Comparison of ENCODE assay signal across 8 cellular contexts in genomic region chr11:33868646-33869461, GRCh38. TPM values are rescaled to one million over a fixed set of nuclear protein-coding genes. Genes with fewer than 3 reads are reported as not detected.
DNase-seq lines count a peak whose midpoint lies in the region; ATAC-seq, FAIRE-seq and TF ChIP-seq lines count a peak whose summit lies in the region.

No MANE protein-coding gene starts in this region.

- peak overlapping the region; percentile 76 for H3K4me3 ChIP-seq in A549
- peak overlapping the region; percentile 12 to 73 (median 38) for H3K4me3 ChIP-seq in keratinocyte (ENCODE audit: control insufficient read depth in 2 of 3, extremely low read depth in 1 of 3, insufficient read depth in 2 of 3, low read depth in 1 of 3, low read length in 3 of 3)
- peak overlapping the region; percentile 33 to 75 for H3K4me3 ChIP-seq in stomach smooth muscle (ENCODE audit: low read length in 2 of 2)

- 30% methylated on average over 25 of the region's 68 CpGs for WGBS in A549 (ENCODE audit: missing lambda C conversion rate)

- H3K36me3 Mint-ChIP-seq in activated naive CD8-positive, alpha-beta T cell treated with anti-CD3 and anti-CD28 coated beads, Interleukin-2, amount 50 U/mL, for 24 hours (ENCODE audit: low read depth) = no peaks in the 10 kb centered on the region

- H3K9ac ChIP-seq in keratinocyte (ENCODE audit: control insufficient read depth, extremely low read depth, insufficient read depth, low read length) (no peak overlapping the region), stomach smooth muscle (ENCODE audit: low read length in 2 of 2) (peak overlapping the region in 1 of 2 donors; percentile 4)

- H3K9me3 ChIP-seq in A549 (no peaks in the 10 kb centered on the region), keratinocyte (ENCODE audit: control insufficient read depth, low read depth, low read length) (no peaks in the 10 kb centered on the region), stomach smooth muscle (ENCODE audit: control insufficient read depth in 2 of 2, low read length in 2 of 2) (no peaks in the 10 kb centered on the region)

- no peak overlapping the region for H3K27ac Mint-ChIP-seq in activated naive CD8-positive, alpha-beta T cell treated with anti-CD3 and anti-CD28 coated beads, Interleukin-2, amount 50 U/mL, for 24 hours

- H4K20me1 ChIP-seq in keratinocyte (ENCODE audit: control insufficient read depth, extremely low read depth, insufficient read depth, low read length) = no peaks in the 10 kb centered on the region

- CTCF ChIA-PET in A549 (lab: Yijun Ruan, JAX) = interaction anchor here (1.1 to 4.8 kb wide), 6 partner anchors 10 to 119 kb away, joined by 3 to 28 read pairs (median 5); no protein-coding TSS in a partner anchor

- no peaks in the 10 kb centered on the region for H3K36me3 ChIP-seq in keratinocyte (ENCODE audit: control insufficient read depth in 2 of 2, extremely low read depth in 1 of 2, insufficient read depth in 2 of 2, low read length in 2 of 2)
- no peaks in the 10 kb centered on the region for H3K36me3 ChIP-seq in stomach smooth muscle (ENCODE audit: control insufficient read depth in 2 of 2, insufficient read depth in 2 of 2, low read length in 2 of 2)

- H2AFZ ChIP-seq in keratinocyte (ENCODE audit: control insufficient read depth, low read length) = no peak overlapping the region

- peaks cover 75% of the 10 kb centered on the region for H3K27me3 Mint-ChIP-seq in activated naive CD8-positive, alpha-beta T cell treated with anti-CD3 and anti-CD28 coated beads, Interleukin-2, amount 50 U/mL, for 24 hours

- no peaks in the 10 kb centered on the region for H3K9me1 ChIP-seq in keratinocyte (ENCODE audit: control insufficient read depth, extremely low read depth, insufficient read depth, low read length)

- H3K4me1 ChIP-seq in A549 = 0 out of 3 replicates have a peak, but pooled peaks cover 6% of the 10 kb centered on the region
- H3K4me1 ChIP-seq in keratinocyte (ENCODE audit: control insufficient read depth, extremely low read depth, insufficient read depth, low read length) = peaks cover 4% of the 10 kb centered on the region
- peaks cover 10% of the 10 kb centered on the region for H3K4me1 ChIP-seq in stomach smooth muscle (ENCODE audit: control insufficient read depth, insufficient read depth, low read length)

- no peak for FAIRE-seq in A549 (lab: Jason Lieb, UNC)
- FAIRE-seq in keratinocyte (lab: Jason Lieb, UNC) = no peak

- no peaks in the 10 kb centered on the region for H3K79me2 ChIP-seq in keratinocyte (ENCODE audit: control insufficient read depth, insufficient read depth, low read length)

- no peak for TF ChIP-seq EP300 in A549 (IDR thresholded peaks at IDR 0.05)

- dilution Hi-C loops in keratinocyte (cut with MboI; ENCODE audit: extremely low pct_ligation_motif_present, low sequenced_read_pairs) = no loop called here

- peaks cover 16% of the 10 kb centered on the region for H3K4me1 Mint-ChIP-seq in activated naive CD8-positive, alpha-beta T cell treated with anti-CD3 and anti-CD28 coated beads, Interleukin-2, amount 50 U/mL, for 24 hours

- H3K4me2 ChIP-seq in A549 (peak overlapping the region; percentile 79), keratinocyte (ENCODE audit: control insufficient read depth, extremely low read depth, insufficient read depth, low read depth, low read length) (peak overlapping the region; percentile 95)

- POLR2A ChIA-PET in A549 (lab: Yijun Ruan, JAX) = no interaction called here

- peak overlapping the region; percentile 49 for H3K4me3 Mint-ChIP-seq in activated naive CD8-positive, alpha-beta T cell treated with anti-CD3 and anti-CD28 coated beads, Interleukin-2, amount 50 U/mL, for 24 hours

- no peak for TF ChIP-seq POLR2A in A549 (IDR thresholded peaks at IDR 0.05; ENCODE audit: low read length)

- H3K27me3 ChIP-seq in keratinocyte (ENCODE audit: control insufficient read depth, extremely low read depth, insufficient read depth, low read length) (peaks cover 45% of the 10 kb centered on the region), stomach smooth muscle (ENCODE audit: control insufficient read depth in 1 of 2, insufficient read depth in 2 of 2, low read length in 2 of 2) (peaks cover 13 to 23% of the 10 kb centered on the region in 2 donors)

- peak; percentile 34 to 37; a peak in 5 of 6 replicates for ATAC-seq in A549
- ATAC-seq in GM19455 (IDR thresholded peaks at IDR 0.05; ENCODE audit: unreplicated experiment) = peak; percentile 25
- ATAC-seq in activated naive CD8-positive, alpha-beta T cell treated with anti-CD3 and anti-CD28 coated beads, Interleukin-2, amount 50 U/mL, for 24 hours = no peak
- no peak for ATAC-seq in GM19463 (IDR thresholded peaks at IDR 0.05; ENCODE audit: unreplicated experiment)

- H3K9me3 Mint-ChIP-seq in activated naive CD8-positive, alpha-beta T cell treated with anti-CD3 and anti-CD28 coated beads, Interleukin-2, amount 50 U/mL, for 24 hours = no peaks in the 10 kb centered on the region

- TF ChIP-seq CTCF in A549 (IDR thresholded peaks at IDR 0.05) = no peak
- TF ChIP-seq CTCF in keratinocyte (optimal IDR thresholded peaks at IDR 0.05 in 1 of 3, IDR thresholded peaks at IDR 0.05 in 1 of 3, conservative IDR thresholded peaks at IDR 0.05 in 1 of 3; ENCODE audit: extremely low read depth in 1 of 3, insufficient read depth in 2 of 3, low read length in 3 of 3) = no peak

- no peak for DNase-seq in A549 (ENCODE audit: low read depth in 1 of 2, low spot score in 1 of 2)
- DNase-seq in activated naive CD8-positive, alpha-beta T cell treated with anti-CD3 and anti-CD28 coated beads, Interleukin-2, amount 50 U/mL, for 24 hours = no peak
- no peak for DNase-seq in keratinocyte (ENCODE audit: low read depth, low spot score)
- DNase-seq in Kasumi-1 (lab: John Stamatoyannopoulos, UW) = no peak
- no peak for DNase-seq in inferior parietal cortex (ENCODE audit: extremely low spot score)

- no peak for TF ChIP-seq RAD21 in A549 (conservative IDR thresholded peaks at IDR 0.05 in 1 of 2, IDR thresholded peaks at IDR 0.05 in 1 of 2)

- H3K27ac ChIP-seq in A549 (peak overlapping the region in 1 of 2 experiments; percentile 78; a peak in 4 of 6 replicates), keratinocyte (ENCODE audit: control insufficient read depth, insufficient read depth, low read length) (no peak overlapping the region), stomach smooth muscle (ENCODE audit: low read length) (no peak overlapping the region)

TF ChIP-seq in A549, 52 proteins besides CTCF, POLR2A, EP300 and RAD21:
- no peak for TF ChIP-seq ZSCAN20 (CRISPR knock-in tag; IDR thresholded peaks at IDR 0.05)
- no peak for TF ChIP-seq CHD4 (IDR thresholded peaks at IDR 0.05; ENCODE audit: borderline replicate concordance)
- no peak for TF ChIP-seq ELK1 (IDR thresholded peaks at IDR 0.05; ENCODE audit: low read depth, low read length)
- TF ChIP-seq BHLHE40 (IDR thresholded peaks at IDR 0.05; ENCODE audit: low read depth, low read length) = no peak
- no peak for TF ChIP-seq NFE2L2 (conservative IDR thresholded peaks at IDR 0.05; ENCODE audit: low read length)
- no peak for TF ChIP-seq CHD2 (IDR thresholded peaks at IDR 0.05; ENCODE audit: low read length, partially characterized antibody)
- no peak for TF ChIP-seq RNF2 (IDR thresholded peaks at IDR 0.05; ENCODE audit: borderline replicate concordance, low read depth)
- no peak for TF ChIP-seq ZNF302 (CRISPR knock-in tag; IDR thresholded peaks at IDR 0.05)
- no peak for TF ChIP-seq EHMT2 (IDR thresholded peaks at IDR 0.05; ENCODE audit: low read depth)
TF ChIP-seq in A549: peak in this region for 0.

RNA-seq across cellular contexts. Expression of gene LMO2, which starts 23.0 kb away (rescaled TPM):
- polyA plus RNA-seq in A549 (2011; rRNA removed) = 0.12 TPM in 2 replicates
- 0.07 and 0.09 TPM in 2 replicates for polyA plus RNA-seq in A549 (2012; cell fraction: cytosol; rRNA removed)
- polyA plus RNA-seq in A549 (2012; cell fraction: nucleus; rRNA removed) = 0.05 TPM in 1 of 2 replicates, not detected in the other
- 0.15 to 0.21 TPM (median 0.16 TPM) in 3 replicates for polyA plus RNA-seq in A549 (2017; fragmentation: RNase III; extraction: RNeasy Plus Mini Kit Qiagen cat#74134 plus additional on column Dnase treatment)
- 0.17 TPM in 1 of 2 replicates, not detected in the other for polyA minus RNA-seq in A549 (2011; rRNA and poly(A)+ RNA removed)
- polyA plus RNA-seq in keratinocyte = 0.53 to 1.1 TPM (median 0.57 TPM) in 3 replicates
- polyA plus RNA-seq in keratinocyte (2011; ENCODE audit: low read depth) = 0.77 TPM
- 0.71 and 0.81 TPM in 2 replicates for polyA plus RNA-seq in keratinocyte (2011; cell fraction: cytosol; rRNA removed)
- 0.24 and 0.47 TPM in 2 replicates for polyA plus RNA-seq in keratinocyte (2011; cell fraction: nucleus; rRNA removed)
- polyA plus RNA-seq in keratinocyte (2012; ENCODE audit: low replicate concordance) = 0.28 and 0.54 TPM in 2 replicates
- not detected in 3 replicates for polyA minus RNA-seq in keratinocyte
- polyA minus RNA-seq in keratinocyte (2011; cell fraction: cytosol; rRNA and poly(A)+ RNA removed) = not detected
- 0.54 TPM in 1 of 2 replicates, not detected in the other for polyA minus RNA-seq in keratinocyte (2011; cell fraction: nucleus; rRNA and poly(A)+ RNA removed)

Comparison
In these comparisons a context has a peak if more than half of its experiments do, and no peak if none do; other contexts are left out.
1. ATAC-seq: peak in A549 (2 of 2) and GM19455 (single experiment); none in activated naive CD8-positive, alpha-beta T cell treated with anti-CD3 and anti-CD28 coated beads, Interleukin-2, amount 50 U/mL, for 24 hours (single experiment) and GM19463 (single experiment).
2. Peak in every context shown above with its lines, with median percentiles within 50 percentile points of each other: H3K4me3 ChIP-seq.